ENCODE assay signal across 9 cellular contexts in the genomic region with DNA sequence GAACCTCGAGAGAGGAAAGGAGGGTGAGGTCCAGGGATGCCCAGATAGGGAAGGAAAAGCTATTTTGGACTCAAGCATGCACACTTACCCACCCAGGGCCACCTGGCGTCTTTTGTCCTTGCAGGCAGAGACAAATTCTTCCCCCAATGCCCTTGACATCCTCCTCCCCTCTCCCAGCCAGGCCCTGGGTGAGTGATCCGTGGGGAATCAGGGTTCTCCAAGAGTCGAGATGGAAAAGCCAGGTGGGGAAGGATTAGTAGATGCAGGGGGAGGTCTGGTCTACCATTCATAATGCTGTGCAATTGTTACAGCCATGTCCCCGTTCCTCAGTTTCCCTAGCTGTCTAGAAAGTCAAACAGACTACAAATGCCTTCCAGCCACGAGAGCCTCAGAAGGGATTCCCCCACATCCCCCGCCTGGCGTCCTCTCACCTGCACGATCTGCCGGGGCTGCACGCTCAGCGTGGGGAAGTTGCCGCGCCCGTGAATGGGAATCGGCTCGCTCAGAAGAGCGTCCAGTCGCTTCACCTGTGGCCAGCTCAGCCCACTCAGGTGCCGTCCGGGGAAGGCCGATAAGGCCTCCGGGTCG. TPM values are rescaled to one million over a fixed set of nuclear protein-coding genes. Genes with fewer than 3 reads are reported as not detected.
DNase-seq lines count a peak whose midpoint lies in the region; ATAC-seq, FAIRE-seq and TF ChIP-seq lines count a peak whose summit lies in the region.
"Had no signal": no experiment of that assay in that cellular context is flagged by ENCODE, and none has a peak within 500 bp of the region (broad histone marks: within the 10 kb centered on the region; RNA-seq: fewer than 3 reads in every experiment).

No MANE protein-coding gene starts in this region.

- peak overlapping the region; percentile 59 for H3K4me2 ChIP-seq in HepG2 (ENCODE audit: low read depth, low read length)

- TF ChIP-seq POLR2A in HepG2 (IDR thresholded peaks at IDR 0.05; ENCODE audit: insufficient read depth in 1 of 2, low read depth in 2 of 2, low read length in 2 of 2) (no peak), right lobe of liver (IDR thresholded peaks at IDR 0.05) (no peak), vagina (IDR thresholded peaks at IDR 0.05) (no peak)

- H3K27me3 ChIP-seq in HepG2 (ENCODE audit: control insufficient read depth in 1 of 2, insufficient read depth in 2 of 2, low read length in 2 of 2): peaks cover 2 to 22% of the 10 kb centered on the region in 2 experiments; a peak in 4 of 5 replicates
- no peaks in the 10 kb centered on the region for H3K27me3 ChIP-seq in right lobe of liver
- H3K27me3 ChIP-seq in ectodermal cell (ENCODE audit: control insufficient read depth, insufficient read depth, low read length, poor library complexity, severe bottlenecking): peaks cover 11% of the 10 kb centered on the region
- H3K27me3 ChIP-seq in muscle layer of duodenum (ENCODE audit: low read depth, low read length): no peaks in the 10 kb centered on the region
- no peaks in the 10 kb centered on the region for H3K27me3 ChIP-seq in vagina

- no peak overlapping the region for H2AFZ ChIP-seq in HepG2 (ENCODE audit: low read length)

- DNase-seq in HepG2 (ENCODE audit: low spot score) (no peak), right lobe of liver (no peak), vagina (ENCODE audit: extremely low spot score in 2 of 2) (no peak), RCC 7860 (ENCODE audit: low spot score) (no peak), NCI-H1436 treated with DMSO at 0.1 percent for 48 hours (lab: John Stamatoyannopoulos, UW) (no peak)
- no peak for DNase-seq in activated naive CD4-positive, alpha-beta T cell treated with anti-CD3 and anti-CD28 coated beads, Interleukin-2, amount 50 U/mL, for 16 hours

- peak overlapping the region in 2 of 3 experiments; percentile 30 to 49; a peak in 3 of 6 replicates for H3K4me3 ChIP-seq in HepG2 (replicated peaks in 1 of 3; ENCODE audit: insufficient read depth in 1 of 3, low read depth in 2 of 3, low read length in 3 of 3)
- peak overlapping the region in 1 of 3 donors; percentile 30 for H3K4me3 ChIP-seq in right lobe of liver
- peak overlapping the region; percentile 51 for H3K4me3 ChIP-seq in ectodermal cell (ENCODE audit: insufficient read depth, low read depth, low read length)
- peak overlapping the region; percentile 54 to 70 for H3K4me3 ChIP-seq in muscle layer of duodenum (ENCODE audit: low read depth in 1 of 2, low read length in 2 of 2)
- H3K4me3 ChIP-seq in vagina: peak overlapping the region; percentile 57 to 74

- in situ Hi-C loops in HepG2 (cut with HindIII; ENCODE audit: extremely low pct_ligation_motif_present, low pct_unique_long_range_greater_than_20kb): no loop called here

- no peak for TF ChIP-seq CTCF in HepG2 (CRISPR knock-in tag; IDR thresholded peaks at IDR 0.05)
- no peak for TF ChIP-seq CTCF in right lobe of liver (IDR thresholded peaks at IDR 0.05)
- no peak for TF ChIP-seq CTCF in vagina (IDR thresholded peaks at IDR 0.05)

- CTCF ChIA-PET in HepG2 (lab: Yijun Ruan, JAX; ENCODE audit: low intra/inter-chr PET ratio, low total read pairs): no interaction called here

- H3K27ac ChIP-seq in HepG2 (ENCODE audit: extremely low read length, insufficient read depth, low read length) (no peak overlapping the region), right lobe of liver (no peak overlapping the region), ectodermal cell (ENCODE audit: insufficient read depth, low read depth, low read length, poor library complexity, severe bottlenecking) (no peak overlapping the region), muscle layer of duodenum (ENCODE audit: low read length) (peak overlapping the region; percentile 77), vagina (peak overlapping the region; percentile 87)

- FAIRE-seq in HepG2 (lab: Jason Lieb, UNC) (no peak), RCC 7860 (lab: Jason Lieb, UNC) (no peak)
- FAIRE-seq: colon had no signal

- H4K20me1 ChIP-seq in HepG2 (ENCODE audit: insufficient read depth, low read length): no peaks in the 10 kb centered on the region

- intact Hi-C loops in HepG2 (cut with micrococcal nuclease; ENCODE audit: unreplicated experiment): no loop called here
- intact Hi-C loops in right lobe of liver (cut with DNase I): no loop called here
- intact Hi-C loops in vagina (cut with DNase I): no loop called here

- no TSS peak for BruUV-seq in HepG2 (replicated peaks; lab: Mats Ljungman, UMichigan)

- no peaks in the 10 kb centered on the region for H3K79me2 ChIP-seq in HepG2 (ENCODE audit: insufficient read depth, low read length)

- peaks cover 36% of the 10 kb centered on the region for H3K4me1 ChIP-seq in HepG2 (ENCODE audit: insufficient read depth, low read length)
- no peaks in the 10 kb centered on the region for H3K4me1 ChIP-seq in right lobe of liver
- peaks cover 30% of the 10 kb centered on the region for H3K4me1 ChIP-seq in ectodermal cell (ENCODE audit: control insufficient read depth, insufficient read depth, low read length)
- peaks cover 5 to 15% of the 10 kb centered on the region in 2 donors for H3K4me1 ChIP-seq in muscle layer of duodenum (ENCODE audit: control insufficient read depth in 1 of 2, insufficient read depth in 2 of 2, low read length in 2 of 2)
- H3K4me1 ChIP-seq in vagina: peaks cover 36% of the 10 kb centered on the region

- ATAC-seq in HepG2 (no peak), right lobe of liver (no peak)

- H3K9me3 ChIP-seq in HepG2 (ENCODE audit: low read length): no peaks in the 10 kb centered on the region
- H3K9me3 ChIP-seq in right lobe of liver: no peaks in the 10 kb centered on the region
- H3K9me3 ChIP-seq in ectodermal cell (ENCODE audit: control insufficient read depth, low read length): no peaks in the 10 kb centered on the region
- no peaks in the 10 kb centered on the region for H3K9me3 ChIP-seq in muscle layer of duodenum (ENCODE audit: control insufficient read depth in 1 of 2, low read length in 2 of 2)
- no peaks in the 10 kb centered on the region for H3K9me3 ChIP-seq in vagina

- TF ChIP-seq RAD21 in HepG2 (CRISPR knock-in tag; IDR thresholded peaks at IDR 0.05): no peak

- TF ChIP-seq EP300 in HepG2 (IDR thresholded peaks at IDR 0.05; ENCODE audit: low read depth in 2 of 2, low read length in 2 of 2): no peak
- TF ChIP-seq EP300 in HepG2 (CRISPR knock-in tag; IDR thresholded peaks at IDR 0.05; ENCODE audit: borderline replicate concordance): no peak

- POLR2A ChIA-PET in HepG2 (lab: Yijun Ruan, JAX): interaction anchor here (1.0 to 1.9 kb wide), 8 partner anchors 8 to 45 kb away, joined by 4 to 13 read pairs (median 8); a partner anchor contains a TSS

- 15% methylated on average over 4 of the region's 24 CpGs for WGBS in HepG2 (ENCODE audit: low lambda C conversion rate)
- WGBS in right lobe of liver (ENCODE audit: insufficient coverage, low coverage, low lambda C conversion rate, missing lambda C conversion rate): 33% methylated on average over 5 of the region's 24 CpGs
- 2% methylated on average over 24 of the region's 24 CpGs for WGBS in ectodermal cell, 2 experiments

- no peak overlapping the region for H3K9ac ChIP-seq in HepG2 (ENCODE audit: insufficient read depth, low read depth, low read length)

- H3K36me3 ChIP-seq in HepG2 (replicated peaks in 1 of 2; ENCODE audit: control insufficient read depth in 1 of 2, insufficient read depth in 2 of 2, low read length in 2 of 2): no peaks in the 10 kb centered on the region
- H3K36me3 ChIP-seq in right lobe of liver: no peaks in the 10 kb centered on the region
- no peaks in the 10 kb centered on the region for H3K36me3 ChIP-seq in ectodermal cell (ENCODE audit: control insufficient read depth, insufficient read depth, low read length)
- H3K36me3 ChIP-seq in muscle layer of duodenum (ENCODE audit: control insufficient read depth in 1 of 2, insufficient read depth in 2 of 2, low read length in 2 of 2): no peaks in the 10 kb centered on the region
- H3K36me3 ChIP-seq in vagina: no peaks in the 10 kb centered on the region

RNA-seq across cellular contexts. Expression of a gene that starts 0.6 kb away (rescaled TPM):
- total RNA-seq in HepG2 (2016; rRNA removed; fragmentation: Illumina TruSeq; extraction: Trizol): 0.62 and 0.88 TPM in 2 replicates
- 0.35 and 0.40 TPM in 2 replicates for total RNA-seq in HepG2 (2016; cell fraction: cytosol; rRNA removed; fragmentation: Illumina TruSeq; extraction: Trizol; ENCODE audit: low read depth)
- 0.42 and 0.65 TPM in 2 replicates for total RNA-seq in HepG2 (2016; cell fraction: insoluble cytoplasmic fraction; rRNA removed; fragmentation: Illumina TruSeq; extraction: Trizol)
- 0.52 and 0.53 TPM in 2 replicates for total RNA-seq in HepG2 (2016; cell fraction: membrane; rRNA removed; fragmentation: Illumina TruSeq; extraction: Trizol)
- 0.38 and 0.71 TPM in 2 replicates for total RNA-seq in HepG2 (2016; cell fraction: nucleus; rRNA removed; fragmentation: Illumina TruSeq; extraction: Trizol)
- polyA plus RNA-seq in HepG2 (2011; rRNA removed): 0.13 and 0.22 TPM in 2 replicates
- 0.13 and 0.24 TPM in 2 replicates for polyA plus RNA-seq in HepG2 (2011; cell fraction: cytosol; rRNA removed)
- polyA plus RNA-seq in HepG2 (2011; cell fraction: nucleus; rRNA removed): 0.12 and 0.23 TPM in 2 replicates
- polyA plus RNA-seq in HepG2 (2012): 0.16 TPM in 1 of 2 replicates, not detected in the other
- polyA plus RNA-seq in HepG2 (2016; cell fraction: cytosol; fragmentation: Illumina TruSeq; extraction: Trizol; ENCODE audit: low read depth): 0.12 and 0.17 TPM in 2 replicates
- 0.46 and 0.58 TPM in 2 replicates for polyA plus RNA-seq in HepG2 (2016; cell fraction: insoluble cytoplasmic fraction; fragmentation: Illumina TruSeq; extraction: Trizol; ENCODE audit: low read depth)
- 0.20 and 0.32 TPM in 2 replicates for polyA plus RNA-seq in HepG2 (2016; cell fraction: membrane; fragmentation: Illumina TruSeq; extraction: Trizol; ENCODE audit: low read depth)
- polyA plus RNA-seq in HepG2 (2016; cell fraction: nucleus; fragmentation: Illumina TruSeq; extraction: Trizol; ENCODE audit: insufficient read depth, low read depth): 0.37 and 0.77 TPM in 2 replicates
- polyA minus RNA-seq in HepG2 (2011; rRNA and poly(A)+ RNA removed; ENCODE audit: low replicate concordance): 0.96 and 5.4 TPM in 2 replicates
- polyA minus RNA-seq in HepG2 (2011; cell fraction: cytosol; rRNA and poly(A)+ RNA removed): not detected in 2 replicates
- polyA minus RNA-seq in HepG2 (2011; cell fraction: nucleus; rRNA and poly(A)+ RNA removed): 0.37 and 0.39 TPM in 2 replicates
- under 1 TPM in 4 of 6 experiments, not detected in 2; 0.11 to 0.49 (median 0.29) TPM for total RNA-seq in right lobe of liver
- 9.1 TPM for polyA plus RNA-seq in ectodermal cell (2013, experiment 1 of 4)
- polyA plus RNA-seq in ectodermal cell (2013, experiment 2 of 4): 13.5 TPM
- polyA plus RNA-seq in ectodermal cell (2013, experiment 3 of 4): 7.3 TPM
- 8.2 TPM for polyA plus RNA-seq in ectodermal cell (2013, experiment 4 of 4)
- 64.3 TPM for total RNA-seq in vagina

RNA-seq across cellular contexts. Expression of a gene that starts 18.6 kb away (rescaled TPM):
- total RNA-seq in HepG2 (2016; rRNA removed; fragmentation: Illumina TruSeq; extraction: Trizol) (35.6 and 42.0 TPM in 2 replicates), right lobe of liver (10 to 100 TPM in 2 of 6 experiments, 1 to 10 TPM in 4; 2.0 to 24.8 (median 6.7) TPM), vagina (13.0 TPM)
- total RNA-seq in HepG2 (2016; cell fraction: cytosol; rRNA removed; fragmentation: Illumina TruSeq; extraction: Trizol; ENCODE audit: low read depth): 45.9 and 49.6 TPM in 2 replicates
- total RNA-seq in HepG2 (2016; cell fraction: insoluble cytoplasmic fraction; rRNA removed; fragmentation: Illumina TruSeq; extraction: Trizol): 32.9 and 43.5 TPM in 2 replicates
- 78.4 and 79.4 TPM in 2 replicates for total RNA-seq in HepG2 (2016; cell fraction: membrane; rRNA removed; fragmentation: Illumina TruSeq; extraction: Trizol)
- 20.2 and 26.8 TPM in 2 replicates for total RNA-seq in HepG2 (2016; cell fraction: nucleus; rRNA removed; fragmentation: Illumina TruSeq; extraction: Trizol)
- 158 and 166 TPM in 2 replicates for polyA plus RNA-seq in HepG2 (2011; rRNA removed)
- polyA plus RNA-seq in HepG2 (2011; cell fraction: cytosol; rRNA removed): 196 and 254 TPM in 2 replicates
- 52.2 and 66.1 TPM in 2 replicates for polyA plus RNA-seq in HepG2 (2011; cell fraction: nucleus; rRNA removed)
- 56.7 and 66.7 TPM in 2 replicates for polyA plus RNA-seq in HepG2 (2012)
- polyA plus RNA-seq in HepG2 (2016; cell fraction: cytosol; fragmentation: Illumina TruSeq; extraction: Trizol; ENCODE audit: low read depth): 79.2 and 85.4 TPM in 2 replicates
- 57.7 and 57.9 TPM in 2 replicates for polyA plus RNA-seq in HepG2 (2016; cell fraction: insoluble cytoplasmic fraction; fragmentation: Illumina TruSeq; extraction: Trizol; ENCODE audit: low read depth)
- 101 and 110 TPM in 2 replicates for polyA plus RNA-seq in HepG2 (2016; cell fraction: membrane; fragmentation: Illumina TruSeq; extraction: Trizol; ENCODE audit: low read depth)
- polyA plus RNA-seq in HepG2 (2016; cell fraction: nucleus; fragmentation: Illumina TruSeq; extraction: Trizol; ENCODE audit: insufficient read depth, low read depth): 41.5 and 46.3 TPM in 2 replicates
- polyA minus RNA-seq in HepG2 (2011; rRNA and poly(A)+ RNA removed; ENCODE audit: low replicate concordance): 0.21 and 97.7 TPM in 2 replicates
- polyA minus RNA-seq in HepG2 (2011; cell fraction: cytosol; rRNA and poly(A)+ RNA removed): 44.5 and 48.8 TPM in 2 replicates
- polyA minus RNA-seq in HepG2 (2011; cell fraction: nucleus; rRNA and poly(A)+ RNA removed): 41.1 and 55.3 TPM in 2 replicates
- polyA plus RNA-seq in ectodermal cell (2013, experiment 1 of 4): 1.4 TPM
- polyA plus RNA-seq in ectodermal cell (2013, experiment 2 of 4): 1.8 TPM
- polyA plus RNA-seq in ectodermal cell (2013, experiment 3 of 4): 1.8 TPM
- 2.3 TPM for polyA plus RNA-seq in ectodermal cell (2013, experiment 4 of 4)

RNA-seq across cellular contexts. Expression of a gene that starts 51.8 kb away (rescaled TPM):
- 1.9 and 2.4 TPM in 2 replicates for total RNA-seq in HepG2 (2016; rRNA removed; fragmentation: Illumina TruSeq; extraction: Trizol)
- total RNA-seq in HepG2 (2016; cell fraction: cytosol; rRNA removed; fragmentation: Illumina TruSeq; extraction: Trizol; ENCODE audit: low read depth): 0.61 and 1.1 TPM in 2 replicates
- 1.6 and 2.1 TPM in 2 replicates for total RNA-seq in HepG2 (2016; cell fraction: insoluble cytoplasmic fraction; rRNA removed; fragmentation: Illumina TruSeq; extraction: Trizol)
- 2.0 and 2.1 TPM in 2 replicates for total RNA-seq in HepG2 (2016; cell fraction: membrane; rRNA removed; fragmentation: Illumina TruSeq; extraction: Trizol)
- 0.75 and 1.1 TPM in 2 replicates for total RNA-seq in HepG2 (2016; cell fraction: nucleus; rRNA removed; fragmentation: Illumina TruSeq; extraction: Trizol)
- 4.9 and 7.4 TPM in 2 replicates for polyA plus RNA-seq in HepG2 (2011; rRNA removed)
- 4.3 and 6.8 TPM in 2 replicates for polyA plus RNA-seq in HepG2 (2011; cell fraction: cytosol; rRNA removed)
- polyA plus RNA-seq in HepG2 (2011; cell fraction: nucleus; rRNA removed): 5.9 and 7.2 TPM in 2 replicates
- 4.8 and 6.0 TPM in 2 replicates for polyA plus RNA-seq in HepG2 (2012)
- polyA plus RNA-seq in HepG2 (2016; cell fraction: cytosol; fragmentation: Illumina TruSeq; extraction: Trizol; ENCODE audit: low read depth): 0.87 and 0.94 TPM in 2 replicates
- polyA plus RNA-seq in HepG2 (2016; cell fraction: insoluble cytoplasmic fraction; fragmentation: Illumina TruSeq; extraction: Trizol; ENCODE audit: low read depth): 2.0 and 2.7 TPM in 2 replicates
- polyA plus RNA-seq in HepG2 (2016; cell fraction: membrane; fragmentation: Illumina TruSeq; extraction: Trizol; ENCODE audit: low read depth): 1.6 and 2.0 TPM in 2 replicates
- polyA plus RNA-seq in HepG2 (2016; cell fraction: nucleus; fragmentation: Illumina TruSeq; extraction: Trizol; ENCODE audit: insufficient read depth, low read depth): 2.9 and 3.3 TPM in 2 replicates
- polyA minus RNA-seq in HepG2 (2011; rRNA and poly(A)+ RNA removed; ENCODE audit: low replicate concordance): 12.8 TPM in 1 of 2 replicates, not detected in the other
- polyA minus RNA-seq in HepG2 (2011; cell fraction: cytosol; rRNA and poly(A)+ RNA removed): 4.2 and 4.4 TPM in 2 replicates
- 1.3 and 2.0 TPM in 2 replicates for polyA minus RNA-seq in HepG2 (2011; cell fraction: nucleus; rRNA and poly(A)+ RNA removed)
- total RNA-seq in right lobe of liver: 1 to 10 TPM; 1.1 to 4.1 (median 2.5) TPM
- polyA plus RNA-seq in ectodermal cell (2013, experiment 1 of 4): 0.37 TPM
- 0.73 TPM for polyA plus RNA-seq in ectodermal cell (2013, experiment 2 of 4)
- 0.32 TPM for polyA plus RNA-seq in ectodermal cell (2013, experiment 3 of 4)
- polyA plus RNA-seq in ectodermal cell (2013, experiment 4 of 4): 0.41 TPM
- total RNA-seq in vagina: 7.4 TPM

Comparison
In these comparisons a context has a peak if more than half of its experiments do, and no peak if none do; other contexts are left out.
1. H3K27ac ChIP-seq: peak in muscle layer of duodenum (single experiment) and vagina (single experiment); none in HepG2 (single experiment), right lobe of liver (0 of 3) and ectodermal cell (single experiment).
2. RNA of a gene that starts 0.6 kb away (total RNA-seq): 64.3 TPM in vagina (single experiment); 0.35 to 0.88 TPM in HepG2 and 0.11 to 0.49 TPM in right lobe of liver; every median in the first group is over 10 times any median in the second.